ENCODE assay signal across 1 cellular context in genomic region chr1:176174108-176174507, GRCh38.
TF ChIP-seq lines count a peak whose summit lies in the region.

No MANE protein-coding gene starts in this region.

TF ChIP-seq in K562, 482 proteins besides CTCF, POLR2A, EP300 and RAD21 (continued from another document):
- TF ChIP-seq THRA (IDR thresholded peaks at IDR 0.05) = no peak
